8 cellular contexts compared by ENCODE assay signal in genomic region chr19:57363734-57364181, GRCh38. TPM values are rescaled to one million over a fixed set of nuclear protein-coding genes. Genes with fewer than 3 reads are reported as not detected.
DNase-seq lines count a peak whose midpoint lies in the region; ATAC-seq and TF ChIP-seq lines count a peak whose summit lies in the region.

No MANE protein-coding gene starts in this region.

- no peak for ATAC-seq in activated T-cell treated with anti-CD3 and anti-CD28 coated beads, Interleukin-2, amount 50 U/mL, for 4 hours
- no peak for ATAC-seq in lung (ENCODE audit: insufficient read depth, low FRiP score)
- ATAC-seq in GM21515 (IDR thresholded peaks at IDR 0.05; ENCODE audit: unreplicated experiment) = no peak

- TF ChIP-seq CTCF in lung (IDR thresholded peaks at IDR 0.05; ENCODE audit: control extremely low read depth, extremely low read depth) (no peak), type B pancreatic cell (conservative IDR thresholded peaks at IDR 0.05) (no peak)

- peaks cover 26% of the 10 kb centered on the region for H3K36me3 Mint-ChIP-seq in activated T-cell treated with anti-CD3 and anti-CD28 coated beads, Interleukin-2, amount 50 U/mL, for 4 hours (ENCODE audit: insufficient read depth)
- peaks cover 28% of the 10 kb centered on the region for H3K36me3 Mint-ChIP-seq in type B pancreatic cell

- 1 to 2% methylated on average over 14 of the region's 14 CpGs for WGBS in lung, 2 donors

- no peaks in the 10 kb centered on the region for H3K27me3 Mint-ChIP-seq in activated T-cell treated with anti-CD3 and anti-CD28 coated beads, Interleukin-2, amount 50 U/mL, for 4 hours (ENCODE audit: low read depth)
- H3K27me3 Mint-ChIP-seq in type B pancreatic cell = peaks cover 3% of the 10 kb centered on the region

- no peaks in the 10 kb centered on the region for H3K36me3 ChIP-seq in lung (ENCODE audit: control insufficient read depth in 2 of 2, insufficient read depth in 2 of 2, low read length in 2 of 2)

- H3K4me3 Mint-ChIP-seq in activated T-cell treated with anti-CD3 and anti-CD28 coated beads, Interleukin-2, amount 50 U/mL, for 4 hours = peak overlapping the region; percentile 89
- peak overlapping the region; percentile 97 for H3K4me3 Mint-ChIP-seq in type B pancreatic cell

- H3K27ac ChIP-seq in cingulate gyrus (ENCODE audit: low read depth, low read length) (peak overlapping the region; percentile 88), lung (ENCODE audit: low read depth in 1 of 2, low read length in 1 of 2) (peak overlapping the region; percentile 84 to 89)

- DNase-seq in activated T-cell treated with anti-CD3 and anti-CD28 coated beads, Interleukin-2, amount 50 U/mL, for 4 hours = no peak
- no peak for DNase-seq in activated T-cell treated with anti-CD3 and anti-CD28 coated beads for 4 hours
- peak; percentile 24 for DNase-seq in NCI-H2227 treated with DMSO at 0.1 percent for 48 hours (lab: John Stamatoyannopoulos, UW)
- DNase-seq in lung (ENCODE audit: low spot score) = no peak
- DNase-seq in type B pancreatic cell (ENCODE audit: extremely low spot score, unreplicated experiment) = no peak
- DNase-seq in SIG-M5 treated with dmso at 0.1 percent for 504 hours (lab: John Stamatoyannopoulos, UW; ENCODE audit: unreplicated experiment) = no peak

- no peaks in the 10 kb centered on the region for H3K27me3 ChIP-seq in lung (ENCODE audit: control insufficient read depth, insufficient read depth)

- peak overlapping the region; percentile 98 for H3K27ac Mint-ChIP-seq in type B pancreatic cell

- peaks cover 14% of the 10 kb centered on the region for H3K4me1 Mint-ChIP-seq in activated T-cell treated with anti-CD3 and anti-CD28 coated beads, Interleukin-2, amount 50 U/mL, for 4 hours (ENCODE audit: low read depth)
- peaks cover 17% of the 10 kb centered on the region for H3K4me1 Mint-ChIP-seq in type B pancreatic cell (ENCODE audit: unreplicated experiment)

- H3K9me3 ChIP-seq in lung (ENCODE audit: control insufficient read depth in 2 of 2, insufficient read depth in 1 of 2, low read length in 1 of 2) = peaks cover 0 to 19% of the 10 kb centered on the region in 2 donors

- H3K4me1 ChIP-seq in lung (ENCODE audit: control insufficient read depth in 2 of 2, insufficient read depth in 2 of 2, low read length in 2 of 2) = peaks cover 5 to 6% of the 10 kb centered on the region in 2 donors

- peaks cover 18% of the 10 kb centered on the region for H3K9me3 Mint-ChIP-seq in activated T-cell treated with anti-CD3 and anti-CD28 coated beads, Interleukin-2, amount 50 U/mL, for 4 hours
- peaks cover 9% of the 10 kb centered on the region for H3K9me3 Mint-ChIP-seq in type B pancreatic cell

- H3K4me3 ChIP-seq in lung = peak overlapping the region; percentile 70

RNA-seq across cellular contexts. Expression of gene TRAPPC2B, which starts 0.4 kb away (rescaled TPM):
- 1 to 10 TPM; 1.8 to 4.5 (median 3.3) TPM for total RNA-seq in activated T-cell treated with anti-CD3 and anti-CD28 coated beads, Interleukin-2, amount 50 U/mL, for 4 hours
- 10 to 100 TPM in 1 of 2 donors, 1 to 10 TPM in 1; 6.2 to 15.1 TPM for total RNA-seq in lung
- 10 to 100 TPM; 15.3 to 25.4 TPM for polyA plus RNA-seq in lung
- total RNA-seq in type B pancreatic cell (ENCODE audit: low replicate concordance) = 11.9 and 12.3 TPM in 2 replicates

RNA-seq across cellular contexts. Expression of gene ZNF547, which starts 0.4 kb away (rescaled TPM):
- total RNA-seq in activated T-cell treated with anti-CD3 and anti-CD28 coated beads, Interleukin-2, amount 50 U/mL, for 4 hours = under 1 TPM; 0.63 to 0.76 (median 0.71) TPM
- total RNA-seq in lung = 1 to 10 TPM; 2.8 to 4.2 TPM
- polyA plus RNA-seq in lung = 1 to 10 TPM; 1.4 to 1.6 TPM
- total RNA-seq in type B pancreatic cell (ENCODE audit: low replicate concordance) = 3.9 and 4.9 TPM in 2 replicates

RNA-seq across cellular contexts. Expression of gene ZNF304, which starts 12.7 kb away (rescaled TPM):
- 1 to 10 TPM; 3.3 to 4.5 (median 4.1) TPM for total RNA-seq in activated T-cell treated with anti-CD3 and anti-CD28 coated beads, Interleukin-2, amount 50 U/mL, for 4 hours
- total RNA-seq in lung (10 to 100 TPM in 1 of 2 donors, 1 to 10 TPM in 1; 7.9 to 13.5 TPM), type B pancreatic cell (ENCODE audit: low replicate concordance) (12.1 and 12.2 TPM in 2 replicates)
- 1 to 10 TPM; 2.6 to 3.8 TPM for polyA plus RNA-seq in lung

RNA-seq across cellular contexts. Expression of gene ZNF548, which starts 25.9 kb away (rescaled TPM):
- total RNA-seq in activated T-cell treated with anti-CD3 and anti-CD28 coated beads, Interleukin-2, amount 50 U/mL, for 4 hours = 10 to 100 TPM in 1 of 3 donors, 1 to 10 TPM in 2; 6.3 to 10.7 (median 8.7) TPM
- 10 to 100 TPM; 14.9 to 35.7 TPM for total RNA-seq in lung
- 1 to 10 TPM; 5.6 to 6.8 TPM for polyA plus RNA-seq in lung
- 23.9 and 28.2 TPM in 2 replicates for total RNA-seq in type B pancreatic cell (ENCODE audit: low replicate concordance)

RNA-seq across cellular contexts. Expression of gene ZNF543, which starts 43.5 kb away (rescaled TPM):
- total RNA-seq in activated T-cell treated with anti-CD3 and anti-CD28 coated beads, Interleukin-2, amount 50 U/mL, for 4 hours = 1 to 10 TPM; 3.3 to 5.0 (median 3.5) TPM
- total RNA-seq in lung (10 to 100 TPM in 1 of 2 donors, 1 to 10 TPM in 1; 5.2 to 15.4 TPM), type B pancreatic cell (ENCODE audit: low replicate concordance) (8.3 and 9.8 TPM in 2 replicates)
- 1 to 10 TPM; 1.3 to 1.4 TPM for polyA plus RNA-seq in lung
